16 cellular contexts compared by ENCODE assay signal in the genomic region with DNA sequence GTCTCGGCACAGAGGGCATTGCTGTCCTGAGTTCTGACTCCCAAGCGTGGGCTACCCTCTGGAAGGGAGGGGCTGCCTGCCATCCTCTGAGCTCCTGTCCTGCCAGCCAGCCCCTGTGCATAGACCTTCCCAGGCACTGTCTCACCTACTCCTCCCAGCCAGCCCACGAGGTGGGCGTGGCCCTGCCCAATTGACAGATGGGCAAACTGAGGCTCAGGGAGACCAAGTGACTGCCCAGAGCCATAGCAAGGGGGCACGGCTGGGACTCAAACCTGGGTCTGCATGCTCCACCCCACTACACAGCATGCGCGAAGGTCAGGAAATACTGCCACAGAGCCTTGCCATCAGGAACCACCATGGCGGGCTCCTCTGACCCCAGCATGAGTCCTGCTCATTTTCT.
"Had no signal": no experiment of that assay in that cellular context is flagged by ENCODE, and none has a peak within 500 bp of the region (broad histone marks: within the 10 kb centered on the region; RNA-seq: fewer than 3 reads in every experiment).

No MANE protein-coding gene starts in this region.

- H3K4me1 ChIP-seq: gastrocnemius medialis had no signal

- H3K9me3 Mint-ChIP-seq: naive thymus-derived CD4-positive, alpha-beta T cell; neural crest cell had no signal

- H3K4me3 Mint-ChIP-seq: naive thymus-derived CD4-positive, alpha-beta T cell; neural crest cell had no signal

- H3K36me3 Mint-ChIP-seq: naive thymus-derived CD4-positive, alpha-beta T cell had no signal

- H3K27me3 ChIP-seq: ovary had no signal

- H3K4me3 ChIP-seq: coronary artery, gastrocnemius medialis, ovary, spleen, stomach had no signal

- H3K36me3 ChIP-seq: gastrocnemius medialis, ovary, spleen, stomach had no signal

- H3K27ac ChIP-seq: coronary artery, gastrocnemius medialis, ovary, spleen, stomach had no signal

- DNase-seq: effector CD4-positive, alpha-beta T cell; gastrocnemius medialis; kidney glomerular epithelial cell; naive thymus-derived CD4-positive, alpha-beta T cell; nucleus accumbens; ovary; spleen; stimulated activated CD4-positive, alpha-beta T cell treated with anti-CD3 and anti-CD28 coated beads, Interleukin-15, amount 100 ng/mL, for 24 hours; stimulated activated CD4-positive, alpha-beta T cell treated with anti-CD3 and anti-CD28 coated beads, Interleukin-1b, Interleukin-23, amount 100 ng/mL, for 48 hours; stimulated activated CD4-positive, alpha-beta T cell treated with anti-CD3 and anti-CD28 coated beads, Interleukin-4, amount 100 ng/mL, for 4 hours; stimulated activated naive CD4-positive, alpha-beta T cell; stomach; trophoblast cell had no signal

- ATAC-seq: gastrocnemius medialis, sciatic nerve had no signal

- H3K9me3 ChIP-seq: gastrocnemius medialis, ovary, spleen, stomach had no signal
